ENCODE assay signal across 15 cellular contexts in the genomic region with DNA sequence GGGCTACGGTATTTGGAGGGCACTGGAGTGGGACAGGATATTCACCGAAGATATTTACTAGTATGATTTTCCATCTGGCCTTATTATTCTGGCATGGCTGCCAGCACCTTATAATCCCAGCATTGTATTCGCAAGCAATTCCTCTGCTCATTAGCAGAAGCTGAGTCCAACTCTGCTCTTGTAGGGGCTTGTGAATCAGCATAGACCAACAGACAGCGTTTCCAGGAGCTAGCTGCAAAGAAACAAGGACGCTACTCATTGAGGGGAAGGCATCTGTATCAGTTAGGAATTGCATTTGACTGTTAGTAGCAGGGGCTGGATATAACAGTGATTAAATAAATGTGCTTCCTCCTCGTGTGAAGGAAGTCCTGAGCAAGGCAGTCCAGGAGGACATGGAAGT.
DNase-seq lines count a peak whose midpoint lies in the region; FAIRE-seq and TF ChIP-seq lines count a peak whose summit lies in the region.
"Had no signal": no experiment of that assay in that cellular context is flagged by ENCODE, and none has a peak within 500 bp of the region (broad histone marks: within the 10 kb centered on the region; RNA-seq: fewer than 3 reads in every experiment).

No MANE protein-coding gene starts in this region.

- H4K20me1 ChIP-seq in endothelial cell of umbilical vein (replicated peaks; ENCODE audit: control insufficient read depth, extremely low read depth, insufficient read depth, low read length), result no peaks in the 10 kb centered on the region
- H4K20me1 ChIP-seq: BLaER1 treated with 17β-estradiol and CSF1 and Interleukin-3, amounts not matched to agents 10 nM and 100 nM had no signal

- no peaks in the 10 kb centered on the region for H3K9me3 ChIP-seq in endothelial cell of umbilical vein (replicated peaks; ENCODE audit: control insufficient read depth, insufficient read depth, low read length)
- H3K9me3 ChIP-seq: BLaER1 treated with 17β-estradiol and CSF1 and Interleukin-3, amounts not matched to agents 10 nM and 100 nM had no signal

- no peaks in the 10 kb centered on the region for H3K9me1 ChIP-seq in endothelial cell of umbilical vein (replicated peaks; ENCODE audit: control insufficient read depth, extremely low read depth, insufficient read depth, low read length)

- H3K36me3 ChIP-seq in endothelial cell of umbilical vein (ENCODE audit: control insufficient read depth in 2 of 2, extremely low read depth in 1 of 2, insufficient read depth in 2 of 2, low read length in 2 of 2), result no peaks in the 10 kb centered on the region
- H3K36me3 ChIP-seq: BLaER1 treated with 17β-estradiol and CSF1 and Interleukin-3, amounts not matched to agents 10 nM and 100 nM had no signal

- FAIRE-seq in endothelial cell of umbilical vein (lab: Jason Lieb, UNC), result no peak

- no peak for TF ChIP-seq POLR2A in endothelial cell of umbilical vein (IDR thresholded peaks at IDR 0.05; ENCODE audit: low read depth, low read length)

- intact Hi-C loops in endothelial cell of umbilical vein (cut with micrococcal nuclease), result loop anchor here (5.0 kb wide), 2 partner anchors 196 to 446 kb away; no protein-coding TSS in a partner anchor

- H3K27ac ChIP-seq in endothelial cell of umbilical vein (ENCODE audit: insufficient read depth, low read depth, low read length), result no peak overlapping the region
- H3K27ac ChIP-seq: 22Rv1; BLaER1 treated with 17β-estradiol and CSF1 and Interleukin-3, amounts not matched to agents 10 nM and 100 nM; HL-60 had no signal

- no peak overlapping the region for H3K4me3 Mint-ChIP-seq in nephron
- H3K4me3 Mint-ChIP-seq: CD4-positive, alpha-beta T cell had no signal

- peaks cover 56% of the 10 kb centered on the region for H3K4me1 Mint-ChIP-seq in nephron

- H3K4me1 ChIP-seq in endothelial cell of umbilical vein (ENCODE audit: control insufficient read depth, extremely low read depth, insufficient read depth, low read length), result peaks cover 6% of the 10 kb centered on the region
- H3K4me1 ChIP-seq: BLaER1 treated with 17β-estradiol and CSF1 and Interleukin-3, amounts not matched to agents 10 nM and 100 nM had no signal

- POLR2A ChIA-PET in endothelial cell of umbilical vein (lab: Charles Lee), result no interaction called here

- no peak for TF ChIP-seq CTCF in endothelial cell of umbilical vein (IDR thresholded peaks at IDR 0.05; ENCODE audit: extremely low read depth in 1 of 2, insufficient read depth in 1 of 2, low read depth in 1 of 2, low read length in 2 of 2)
- no peak for TF ChIP-seq CTCF in nephron (IDR thresholded peaks at IDR 0.05; ENCODE audit: unreplicated experiment in 3 of 3)
- TF ChIP-seq CTCF in retinal pigment epithelial cell (conservative IDR thresholded peaks at IDR 0.05; ENCODE audit: low read depth, low read length), result no peak

- CTCF ChIA-PET in endothelial cell of umbilical vein (lab: Charles Lee), result interaction anchor here (0.8 to 2.0 kb wide), 2 partner anchors 182 to 1419 kb away, joined by 3 to 9 read pairs; no protein-coding TSS in a partner anchor

- peak overlapping the region in 2 of 3 experiments; percentile 62 to 77 for H3K27ac Mint-ChIP-seq in nephron
- H3K27ac Mint-ChIP-seq: CD4-positive, alpha-beta T cell had no signal

- DNase-seq in DMS 273 (lab: John Stamatoyannopoulos, UW; ENCODE audit: unreplicated experiment), result peak; percentile 25
- DNase-seq in DMS 273 treated with DMSO at 0.1 percent for 48 hours (lab: John Stamatoyannopoulos, UW), result no peak
- DNase-seq in endothelial cell of umbilical vein (ENCODE audit: low read depth, low spot score), result no peak
- DNase-seq in retinal pigment epithelial cell (ENCODE audit: low read depth), result peak; percentile 62
- no peak for DNase-seq in T-helper 9 cell
- DNase-seq in NAMALWA (ENCODE audit: low spot score), result no peak
- no peak for DNase-seq in stimulated activated CD4-positive, alpha-beta T cell treated with anti-CD3 and anti-CD28 coated beads, Interleukin-1b, Interleukin-23, amount 100 ng/mL, for 48 hours
- DNase-seq: AML-193; CD4-positive, alpha-beta T cell; DND-41; GDM1 had no signal

- dilution Hi-C loops in endothelial cell of umbilical vein (cut with MboI; ENCODE audit: extremely low pct_ligation_motif_present, low sequenced_read_pairs), result no loop called here

- no peak overlapping the region for H3K9ac ChIP-seq in endothelial cell of umbilical vein (replicated peaks; ENCODE audit: extremely low read depth, insufficient read depth, low read length)
- H3K9ac ChIP-seq: BLaER1 treated with 17β-estradiol and CSF1 and Interleukin-3, amounts not matched to agents 10 nM and 100 nM had no signal

- no peak overlapping the region for H3K4me2 ChIP-seq in endothelial cell of umbilical vein (ENCODE audit: insufficient read depth, low read length)
- H3K4me2 ChIP-seq: BLaER1 treated with 17β-estradiol and CSF1 and Interleukin-3, amounts not matched to agents 10 nM and 100 nM had no signal

- H3K9me3 Mint-ChIP-seq in nephron, result no peaks in the 10 kb centered on the region
- H3K9me3 Mint-ChIP-seq: CD4-positive, alpha-beta T cell had no signal

- H3K4me3 ChIP-seq in endothelial cell of umbilical vein (replicated peaks in 1 of 3; ENCODE audit: insufficient read depth in 1 of 3, low read depth in 1 of 3, low read length in 3 of 3) (no peak overlapping the region), retinal pigment epithelial cell (ENCODE audit: low read length) (no peak overlapping the region)
- H3K4me3 ChIP-seq: BLaER1 treated with 17β-estradiol and CSF1 and Interleukin-3, amounts not matched to agents 10 nM and 100 nM had no signal

- peak overlapping the region; percentile 12 for H2AFZ ChIP-seq in endothelial cell of umbilical vein (ENCODE audit: low read depth, low read length)

- no TSS peak for BruUV-seq in endothelial cell of umbilical vein (replicated peaks; lab: Mats Ljungman, UMichigan)

- peaks cover 4% of the 10 kb centered on the region for H3K27me3 Mint-ChIP-seq in nephron (ENCODE audit: low read depth)

- H3K27me3 ChIP-seq in endothelial cell of umbilical vein (ENCODE audit: control insufficient read depth in 2 of 2, insufficient read depth in 2 of 2, low read length in 2 of 2), result no peaks in the 10 kb centered on the region
- H3K27me3 ChIP-seq: BLaER1 treated with 17β-estradiol and CSF1 and Interleukin-3, amounts not matched to agents 10 nM and 100 nM had no signal

- no peaks in the 10 kb centered on the region for H3K36me3 Mint-ChIP-seq in nephron (ENCODE audit: low read depth)

- no peaks in the 10 kb centered on the region for H3K79me2 ChIP-seq in endothelial cell of umbilical vein (ENCODE audit: control insufficient read depth, insufficient read depth, low read length)

TF ChIP-seq in endothelial cell of umbilical vein, 7 proteins besides CTCF, POLR2A, EP300 and RAD21:
- TF ChIP-seq GATA2 (IDR thresholded peaks at IDR 0.05; ENCODE audit: insufficient read depth, insufficient read length, low read depth, low read length), result no peak
- TF ChIP-seq MAX (IDR thresholded peaks at IDR 0.05; ENCODE audit: insufficient read depth, insufficient read length), result no peak
- TF ChIP-seq MYC (IDR thresholded peaks at IDR 0.05; ENCODE audit: low read depth, low read length), result no peak
- TF ChIP-seq POLR2AphosphoS5 (IDR thresholded peaks at IDR 0.05; ENCODE audit: insufficient read depth, low read depth, low read length), result no peak
- no peak for TF ChIP-seq JUN (IDR thresholded peaks at IDR 0.05; ENCODE audit: borderline replicate concordance, insufficient read depth, insufficient read length, low read depth)
- no peak for TF ChIP-seq FOS (IDR thresholded peaks at IDR 0.05; ENCODE audit: borderline replicate concordance, insufficient read depth, low read length)
- TF ChIP-seq EZH2 (IDR thresholded peaks at IDR 0.05; ENCODE audit: borderline replicate concordance, low read depth, low read length, severe bottlenecking), result no peak
TF ChIP-seq in endothelial cell of umbilical vein: peak in this region for 0.

Comparison
In these comparisons a context has a peak if more than half of its experiments do, and no peak if none do; other contexts are left out.
1. DNase-seq: peak in DMS 273 (single experiment) and retinal pigment epithelial cell (single experiment); none in DMS 273 treated with DMSO at 0.1 percent for 48 hours (single experiment), endothelial cell of umbilical vein (single experiment), T-helper 9 cell (single experiment), NAMALWA (single experiment) and stimulated activated CD4-positive, alpha-beta T cell treated with anti-CD3 and anti-CD28 coated beads, Interleukin-1b, Interleukin-23, amount 100 ng/mL, for 48 hours (single experiment).